In the genomic region with DNA sequence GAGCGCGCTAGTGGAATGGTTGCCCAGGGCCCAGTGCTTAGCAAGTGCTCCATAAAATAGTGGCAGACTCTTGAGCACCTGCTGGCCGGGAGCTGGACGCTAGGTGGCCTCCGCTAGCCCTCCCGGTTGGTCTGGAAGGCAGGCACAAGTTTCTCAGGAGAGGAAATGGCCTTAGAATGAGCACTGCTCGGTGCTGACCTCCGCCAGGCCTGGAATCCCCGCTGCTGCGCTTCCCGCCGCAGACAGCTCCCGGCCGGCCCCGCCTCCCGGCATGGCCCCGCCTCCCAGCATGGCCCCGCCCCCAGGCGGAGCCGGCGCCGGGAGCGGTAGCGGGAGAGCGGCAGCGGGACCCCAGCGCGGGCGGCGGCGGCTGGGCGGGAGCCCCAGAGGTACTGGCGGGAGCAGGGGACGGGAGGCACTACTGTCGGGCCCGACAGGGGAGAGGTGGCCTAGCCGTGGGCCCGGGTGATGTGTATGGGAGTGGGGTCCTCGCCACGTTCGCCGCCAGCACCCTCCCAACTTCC, we compare ENCODE assay signal across 8 cellular contexts. TPM values are rescaled to one million over a fixed set of nuclear protein-coding genes. Genes with fewer than 3 reads are reported as not detected.
DNase-seq lines count a peak whose midpoint lies in the region; ATAC-seq and TF ChIP-seq lines count a peak whose summit lies in the region.

A gene with protein sequence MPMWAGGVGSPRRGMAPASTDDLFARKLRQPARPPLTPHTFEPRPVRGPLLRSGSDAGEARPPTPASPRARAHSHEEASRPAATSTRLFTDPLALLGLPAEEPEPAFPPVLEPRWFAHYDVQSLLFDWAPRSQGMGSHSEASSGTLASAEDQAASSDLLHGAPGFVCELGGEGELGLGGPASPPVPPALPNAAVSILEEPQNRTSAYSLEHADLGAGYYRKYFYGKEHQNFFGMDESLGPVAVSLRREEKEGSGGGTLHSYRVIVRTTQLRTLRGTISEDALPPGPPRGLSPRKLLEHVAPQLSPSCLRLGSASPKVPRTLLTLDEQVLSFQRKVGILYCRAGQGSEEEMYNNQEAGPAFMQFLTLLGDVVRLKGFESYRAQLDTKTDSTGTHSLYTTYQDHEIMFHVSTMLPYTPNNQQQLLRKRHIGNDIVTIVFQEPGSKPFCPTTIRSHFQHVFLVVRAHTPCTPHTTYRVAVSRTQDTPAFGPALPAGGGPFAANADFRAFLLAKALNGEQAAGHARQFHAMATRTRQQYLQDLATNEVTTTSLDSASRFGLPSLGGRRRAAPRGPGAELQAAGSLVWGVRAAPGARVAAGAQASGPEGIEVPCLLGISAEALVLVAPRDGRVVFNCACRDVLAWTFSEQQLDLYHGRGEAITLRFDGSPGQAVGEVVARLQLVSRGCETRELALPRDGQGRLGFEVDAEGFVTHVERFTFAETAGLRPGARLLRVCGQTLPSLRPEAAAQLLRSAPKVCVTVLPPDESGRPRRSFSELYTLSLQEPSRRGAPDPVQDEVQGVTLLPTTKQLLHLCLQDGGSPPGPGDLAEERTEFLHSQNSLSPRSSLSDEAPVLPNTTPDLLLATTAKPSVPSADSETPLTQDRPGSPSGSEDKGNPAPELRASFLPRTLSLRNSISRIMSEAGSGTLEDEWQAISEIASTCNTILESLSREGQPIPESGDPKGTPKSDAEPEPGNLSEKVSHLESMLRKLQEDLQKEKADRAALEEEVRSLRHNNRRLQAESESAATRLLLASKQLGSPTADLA (plus strand): TSS at position 308 of the 524 bp plus-strand sequence. CDS start 2,821 bp downstream, outside the sequence.

- DNase-seq in COLO829 (ENCODE audit: low spot score) (peak; percentile 63), GM20000 (ENCODE audit: low spot score) (peak; percentile 94), KBM-7 (peak; percentile 76), T-helper 1 cell (peak; percentile 60 to 80 (median 64)), adrenal gland (peak; percentile 82 to 90 (median 87)), heart left ventricle (peak; percentile 85 to 91 (median 86)), pons (ENCODE audit: low spot score) (peak; percentile 61)

- H3K4me3 ChIP-seq in adrenal gland (peak within 1 kb of the TSS in 3 of 4 donors; percentile 46 to 73 (median 72)), heart left ventricle (peak within 1 kb of the TSS; percentile 47 to 95 (median 81)), urinary bladder (ENCODE audit: low read depth, low read length) (peak within 1 kb of the TSS; percentile 60)

- H3K4me1 ChIP-seq in adrenal gland (replicated peaks in 1 of 2) (peaks cover 26 to 48% of the 10 kb centered on the region in 2 donors), heart left ventricle (peaks cover 0 to 68% (median 39%) of the 10 kb centered on the region in 12 donors), urinary bladder (ENCODE audit: insufficient read depth) (no peaks in the 10 kb centered on the region)

- peak within 1 kb of the TSS; percentile 65 to 94 (median 82) for H3K27ac ChIP-seq in adrenal gland
- peak within 1 kb of the TSS; percentile 85 to 99 (median 94) for H3K27ac ChIP-seq in heart left ventricle
- peak within 1 kb of the TSS; percentile 55 for H3K27ac ChIP-seq in urinary bladder (ENCODE audit: low read depth)

- peaks cover 0 to 48% of the 10 kb centered on the region in 2 donors for H3K36me3 ChIP-seq in adrenal gland (replicated peaks in 1 of 2)
- H3K36me3 ChIP-seq in heart left ventricle: peaks cover 0 to 73% (median 57%) of the 10 kb centered on the region in 9 donors
- H3K36me3 ChIP-seq in urinary bladder (ENCODE audit: insufficient read depth): peaks cover 4% of the 10 kb centered on the region

- H3K27me3 ChIP-seq in adrenal gland: no peaks in the 10 kb centered on the region
- no peaks in the 10 kb centered on the region for H3K27me3 ChIP-seq in heart left ventricle

- H3K9me3 ChIP-seq in adrenal gland (replicated peaks in 1 of 3): no peaks in the 10 kb centered on the region
- no peaks in the 10 kb centered on the region for H3K9me3 ChIP-seq in heart left ventricle

- intact Hi-C loops in adrenal gland (cut with DNase I): no loop called here
- intact Hi-C loops in heart left ventricle (cut with DNase I): loop anchor here in 3 of 10 donors (1.0 to 10.0 kb wide), 6 partner anchors 14 to 177 kb away; a partner anchor contains a TSS

- in situ Hi-C loops in KBM-7 (cut with MboI; ENCODE audit: low pct_unique_long_range_greater_than_20kb, low sequenced_read_pairs): no loop called here

- 3 to 12% (median 6%) methylated on average over 15 to 42 of the region's 42 CpGs for WGBS in adrenal gland, 4 donors
- 3 to 8% (median 4%) methylated on average over 16 to 42 of the region's 42 CpGs for WGBS in heart left ventricle, 4 donors
- 3% methylated on average over 42 of the region's 42 CpGs for WGBS in urinary bladder

- peak; percentile 70 to 86 (median 82) for ATAC-seq in heart left ventricle

- TF ChIP-seq CTCF in GM20000 (IDR thresholded peaks at IDR 0.05; ENCODE audit: extremely low read depth, missing control alignments) (no peak), adrenal gland (IDR thresholded peaks at IDR 0.05) (peak; percentile 5 to 61 (median 45)), heart left ventricle (IDR thresholded peaks at IDR 0.05) (peak in 11 of 12 donors; percentile 29 to 69 (median 56))

- peak; percentile 21 to 57 for TF ChIP-seq POLR2A in adrenal gland (IDR thresholded peaks at IDR 0.05)
- TF ChIP-seq POLR2A in heart left ventricle (IDR thresholded peaks at IDR 0.05): peak in 1 of 2 donors; percentile 93

RNA-seq across cellular contexts. Expression of the gene that starts here (rescaled TPM):
- total RNA-seq in adrenal gland (100 to 1,000 TPM in 1 of 8 donors, 10 to 100 TPM in 7; 51.3 to 108 (median 76.3) TPM), heart left ventricle (10 to 100 TPM; 17.0 to 63.3 (median 21.6) TPM), urinary bladder (16.0 TPM)
- polyA plus RNA-seq in adrenal gland (100 to 1,000 TPM in 2 of 3 donors, 1 to 10 TPM in 1; 8.7 to 377 (median 171) TPM), heart left ventricle (10 to 100 TPM; 26.5 to 35.5 TPM), urinary bladder (54.0 TPM)

Comparison
In these comparisons a context has a peak if more than half of its experiments do, and no peak if none do; other contexts are left out.
1. Peak in every context shown above with its lines: DNase-seq, ATAC-seq, H3K4me3 ChIP-seq and H3K27ac ChIP-seq.